In genomic region chr22:40703731-40704130, GRCh38 we compare ENCODE assay signal across 16 cellular contexts.
"Had no signal": no experiment of that assay in that cellular context is flagged by ENCODE, and none has a peak within 500 bp of the region (broad histone marks: within the 10 kb centered on the region; RNA-seq: fewer than 3 reads in every experiment).

No MANE protein-coding gene starts in this region.

- DNase-seq: activated B cell treated with CpG ODN at 0.5 μM for 24 hours; activated CD4-positive, alpha-beta memory T cell treated with anti-CD3 and anti-CD28 coated beads for 36 hours; activated CD4-positive, alpha-beta T cell treated with anti-CD3 and anti-CD28 coated beads for 4 hours; activated gamma-delta T cell treated with Interleukin-2 at 50 U/mL for 16 hours; activated T-cell treated with anti-CD3 and anti-CD28 coated beads for 4 hours; dorsolateral prefrontal cortex; endodermal cell; foreskin melanocyte; glutamatergic neuron; hippocampal formation; left cardiac atrium; naive thymus-derived CD8-positive, alpha-beta T cell; sigmoid colon; stimulated activated CD4-positive, alpha-beta T cell treated with anti-CD3 and anti-CD28 coated beads, Interleukin-4, amount 100 ng/mL, for 4 hours; testis had no signal

- ATAC-seq: activated naive CD4-positive, alpha-beta T cell treated with anti-CD3 and anti-CD28 coated beads, Interleukin-2, amount 50 U/mL, for 72 hours; left cardiac atrium; naive thymus-derived CD8-positive, alpha-beta T cell had no signal
